ENCODE assay signal across 8 cellular contexts in genomic region chr1:29282924-29283803, GRCh38. TPM values are rescaled to one million over a fixed set of nuclear protein-coding genes. Genes with fewer than 3 reads are reported as not detected.
DNase-seq lines count a peak whose midpoint lies in the region; ATAC-seq, FAIRE-seq and TF ChIP-seq lines count a peak whose summit lies in the region.

No MANE protein-coding gene starts in this region.

- H3K9ac ChIP-seq in HepG2 (ENCODE audit: insufficient read depth, low read depth, low read length): no peak overlapping the region

- TF ChIP-seq EP300 in HepG2 (IDR thresholded peaks at IDR 0.05; ENCODE audit: low read depth in 2 of 2, low read length in 2 of 2) (no peak), HepG2 (CRISPR knock-in tag; IDR thresholded peaks at IDR 0.05; ENCODE audit: borderline replicate concordance) (no peak)

- TF ChIP-seq POLR2A in HepG2 (IDR thresholded peaks at IDR 0.05; ENCODE audit: insufficient read depth in 1 of 2, low read depth in 2 of 2, low read length in 2 of 2): no peak

- POLR2A ChIA-PET in HepG2 (lab: Yijun Ruan, JAX): no interaction called here

- intact Hi-C loops in HepG2 (cut with micrococcal nuclease; ENCODE audit: unreplicated experiment): no loop called here

- H4K20me1 ChIP-seq in HepG2 (ENCODE audit: insufficient read depth, low read length): no peaks in the 10 kb centered on the region

- H3K27ac ChIP-seq in brain microvascular endothelial cell (no peak overlapping the region), HepG2 (ENCODE audit: extremely low read length, insufficient read depth, low read length) (no peak overlapping the region)

- DNase-seq in activated CD4-positive, alpha-beta T cell treated with anti-CD3 and anti-CD28 coated beads for 48 hours: peak; percentile 50
- DNase-seq in activated CD4-positive, alpha-beta T cell treated with anti-CD3 and anti-CD28 coated beads, Interleukin-2, amount 50 U/mL, for 1 hour: no peak
- DNase-seq in NCI-H2196 (lab: John Stamatoyannopoulos, UW; ENCODE audit: unreplicated experiment) (peak; percentile 50), brain microvascular endothelial cell (peak; percentile 49), HepG2 (ENCODE audit: low spot score) (peak; percentile 17), GM19240 (ENCODE audit: insufficient read length, low spot score) (no peak), Ammon's horn (ENCODE audit: low spot score) (no peak), COLO668 (lab: John Stamatoyannopoulos, UW; ENCODE audit: unreplicated experiment) (no peak)

- no peak for TF ChIP-seq CTCF in brain microvascular endothelial cell (IDR thresholded peaks at IDR 0.05; ENCODE audit: low read depth, low read length, missing control alignments)
- TF ChIP-seq CTCF in HepG2 (CRISPR knock-in tag; IDR thresholded peaks at IDR 0.05): no peak

- BruUV-seq in HepG2 (replicated peaks; lab: Mats Ljungman, UMichigan): no TSS peak

- TF ChIP-seq RAD21 in HepG2 (CRISPR knock-in tag; IDR thresholded peaks at IDR 0.05): no peak

- H3K9me3 ChIP-seq in HepG2 (ENCODE audit: low read length): no peaks in the 10 kb centered on the region

- H3K4me2 ChIP-seq in HepG2 (ENCODE audit: low read depth, low read length): no peak overlapping the region

- in situ Hi-C loops in brain microvascular endothelial cell (cut with HindIII; ENCODE audit: low pct_ligation_motif_present, low sequenced_read_pairs) (no loop called here), HepG2 (cut with HindIII; ENCODE audit: extremely low pct_ligation_motif_present, low pct_unique_long_range_greater_than_20kb) (no loop called here)

- no peaks in the 10 kb centered on the region for H3K36me3 ChIP-seq in brain microvascular endothelial cell (replicated peaks)
- H3K36me3 ChIP-seq in HepG2 (replicated peaks in 1 of 2; ENCODE audit: control insufficient read depth in 1 of 2, insufficient read depth in 2 of 2, low read length in 2 of 2): peaks cover 4 to 10% of the 10 kb centered on the region in 2 experiments

- no peak for FAIRE-seq in HepG2 (lab: Jason Lieb, UNC)

- H2AFZ ChIP-seq in HepG2 (ENCODE audit: low read length): no peak overlapping the region

- H3K4me3 ChIP-seq in brain microvascular endothelial cell (ENCODE audit: low read depth, low read length) (no peak overlapping the region), HepG2 (replicated peaks in 1 of 3; ENCODE audit: insufficient read depth in 1 of 3, low read depth in 2 of 3, low read length in 3 of 3) (no peak overlapping the region)

- CTCF ChIA-PET in HepG2 (lab: Yijun Ruan, JAX; ENCODE audit: low intra/inter-chr PET ratio, low total read pairs): no interaction called here

- ATAC-seq in HepG2: peak; percentile 56

- peaks cover 17% of the 10 kb centered on the region for H3K4me1 ChIP-seq in HepG2 (ENCODE audit: insufficient read depth, low read length)

- no peaks in the 10 kb centered on the region for H3K79me2 ChIP-seq in HepG2 (ENCODE audit: insufficient read depth, low read length)

- 90% methylated on average over 14 of the region's 16 CpGs for WGBS in HepG2 (ENCODE audit: low lambda C conversion rate)

- H3K27me3 ChIP-seq in brain microvascular endothelial cell (replicated peaks) (no peaks in the 10 kb centered on the region), HepG2 (ENCODE audit: control insufficient read depth in 1 of 2, insufficient read depth in 2 of 2, low read length in 2 of 2) (no peaks in the 10 kb centered on the region)

TF ChIP-seq in HepG2, 621 proteins besides CTCF, POLR2A, EP300 and RAD21:
- TF ChIP-seq REL (CRISPR knock-in tag; conservative IDR thresholded peaks at IDR 0.05): no peak
- TF ChIP-seq ZNF383 (CRISPR knock-in tag; IDR thresholded peaks at IDR 0.05; ENCODE audit: borderline replicate concordance): no peak
- no peak for TF ChIP-seq MLLT10 (CRISPR knock-in tag; IDR thresholded peaks at IDR 0.05)
- no peak for TF ChIP-seq ZNF564 (CRISPR knock-in tag; IDR thresholded peaks at IDR 0.05)
- no peak for TF ChIP-seq HNRNPK (IDR thresholded peaks at IDR 0.05; ENCODE audit: low read depth, low read length, poor library complexity, severe bottlenecking)
- TF ChIP-seq NCOR1 (IDR thresholded peaks at IDR 0.05; ENCODE audit: borderline replicate concordance, low read length): no peak
- no peak for TF ChIP-seq ZZZ3 (CRISPR knock-in tag; IDR thresholded peaks at IDR 0.05; ENCODE audit: borderline replicate concordance)
- no peak for TF ChIP-seq ZNF335 (CRISPR knock-in tag; IDR thresholded peaks at IDR 0.05)

RNA-seq across cellular contexts. Expression of gene PTPRU, which starts 46.8 kb away (rescaled TPM):
- total RNA-seq in HepG2 (2016; rRNA removed; fragmentation: Illumina TruSeq; extraction: Trizol): 11.0 and 21.6 TPM in 2 replicates
- total RNA-seq in HepG2 (2016; cell fraction: cytosol; rRNA removed; fragmentation: Illumina TruSeq; extraction: Trizol; ENCODE audit: low read depth): 3.9 and 4.0 TPM in 2 replicates
- 9.4 and 20.9 TPM in 2 replicates for total RNA-seq in HepG2 (2016; cell fraction: insoluble cytoplasmic fraction; rRNA removed; fragmentation: Illumina TruSeq; extraction: Trizol)
- total RNA-seq in HepG2 (2016; cell fraction: membrane; rRNA removed; fragmentation: Illumina TruSeq; extraction: Trizol): 14.5 and 15.1 TPM in 2 replicates
- 20.3 and 29.1 TPM in 2 replicates for total RNA-seq in HepG2 (2016; cell fraction: nucleus; rRNA removed; fragmentation: Illumina TruSeq; extraction: Trizol)
- 22.3 and 27.8 TPM in 2 replicates for polyA plus RNA-seq in HepG2 (2011; rRNA removed)
- polyA plus RNA-seq in HepG2 (2011; cell fraction: cytosol; rRNA removed): 16.2 and 24.5 TPM in 2 replicates
- 56.1 and 65.4 TPM in 2 replicates for polyA plus RNA-seq in HepG2 (2011; cell fraction: nucleus; rRNA removed)
- 12.1 and 22.3 TPM in 2 replicates for polyA plus RNA-seq in HepG2 (2012)
- 1.8 and 2.3 TPM in 2 replicates for polyA plus RNA-seq in HepG2 (2016; cell fraction: cytosol; fragmentation: Illumina TruSeq; extraction: Trizol; ENCODE audit: low read depth)
- 9.7 and 12.0 TPM in 2 replicates for polyA plus RNA-seq in HepG2 (2016; cell fraction: insoluble cytoplasmic fraction; fragmentation: Illumina TruSeq; extraction: Trizol; ENCODE audit: low read depth)
- polyA plus RNA-seq in HepG2 (2016; cell fraction: membrane; fragmentation: Illumina TruSeq; extraction: Trizol; ENCODE audit: low read depth): 6.6 and 8.7 TPM in 2 replicates
- polyA plus RNA-seq in HepG2 (2016; cell fraction: nucleus; fragmentation: Illumina TruSeq; extraction: Trizol; ENCODE audit: insufficient read depth, low read depth): 46.5 and 51.1 TPM in 2 replicates
- 28.3 and 104 TPM in 2 replicates for polyA minus RNA-seq in HepG2 (2011; rRNA and poly(A)+ RNA removed; ENCODE audit: low replicate concordance)
- 33.6 and 37.1 TPM in 2 replicates for polyA minus RNA-seq in HepG2 (2011; cell fraction: cytosol; rRNA and poly(A)+ RNA removed)
- polyA minus RNA-seq in HepG2 (2011; cell fraction: nucleus; rRNA and poly(A)+ RNA removed): 18.0 and 19.9 TPM in 2 replicates

RNA-seq across cellular contexts. Expression of gene MECR, which starts 52.4 kb away (rescaled TPM):
- 21.2 and 24.9 TPM in 2 replicates for total RNA-seq in HepG2 (2016; rRNA removed; fragmentation: Illumina TruSeq; extraction: Trizol)
- total RNA-seq in HepG2 (2016; cell fraction: cytosol; rRNA removed; fragmentation: Illumina TruSeq; extraction: Trizol; ENCODE audit: low read depth): 40.7 and 49.2 TPM in 2 replicates
- 18.4 and 19.7 TPM in 2 replicates for total RNA-seq in HepG2 (2016; cell fraction: insoluble cytoplasmic fraction; rRNA removed; fragmentation: Illumina TruSeq; extraction: Trizol)
- 43.7 and 46.5 TPM in 2 replicates for total RNA-seq in HepG2 (2016; cell fraction: membrane; rRNA removed; fragmentation: Illumina TruSeq; extraction: Trizol)
- 20.0 and 20.4 TPM in 2 replicates for total RNA-seq in HepG2 (2016; cell fraction: nucleus; rRNA removed; fragmentation: Illumina TruSeq; extraction: Trizol)
- 18.8 and 19.0 TPM in 2 replicates for polyA plus RNA-seq in HepG2 (2011; rRNA removed)
- polyA plus RNA-seq in HepG2 (2011; cell fraction: cytosol; rRNA removed): 13.7 and 17.3 TPM in 2 replicates
- 21.4 and 26.7 TPM in 2 replicates for polyA plus RNA-seq in HepG2 (2011; cell fraction: nucleus; rRNA removed)
- polyA plus RNA-seq in HepG2 (2012): 12.7 and 17.0 TPM in 2 replicates
- 61.3 and 62.7 TPM in 2 replicates for polyA plus RNA-seq in HepG2 (2016; cell fraction: cytosol; fragmentation: Illumina TruSeq; extraction: Trizol; ENCODE audit: low read depth)
- polyA plus RNA-seq in HepG2 (2016; cell fraction: insoluble cytoplasmic fraction; fragmentation: Illumina TruSeq; extraction: Trizol; ENCODE audit: low read depth): 17.8 and 18.6 TPM in 2 replicates
- polyA plus RNA-seq in HepG2 (2016; cell fraction: membrane; fragmentation: Illumina TruSeq; extraction: Trizol; ENCODE audit: low read depth): 46.4 and 47.2 TPM in 2 replicates
- polyA plus RNA-seq in HepG2 (2016; cell fraction: nucleus; fragmentation: Illumina TruSeq; extraction: Trizol; ENCODE audit: insufficient read depth, low read depth): 28.0 and 30.8 TPM in 2 replicates
- polyA minus RNA-seq in HepG2 (2011; rRNA and poly(A)+ RNA removed; ENCODE audit: low replicate concordance): 26.2 and 47.2 TPM in 2 replicates
- 8.0 and 9.2 TPM in 2 replicates for polyA minus RNA-seq in HepG2 (2011; cell fraction: cytosol; rRNA and poly(A)+ RNA removed)
- 22.4 and 23.0 TPM in 2 replicates for polyA minus RNA-seq in HepG2 (2011; cell fraction: nucleus; rRNA and poly(A)+ RNA removed)

Comparison
In these comparisons a context has a peak if more than half of its experiments do, and no peak if none do; other contexts are left out.
1. DNase-seq: peak in activated CD4-positive, alpha-beta T cell treated with anti-CD3 and anti-CD28 coated beads for 48 hours (single experiment), NCI-H2196 (single experiment), brain microvascular endothelial cell (single experiment) and HepG2 (single experiment); none in activated CD4-positive, alpha-beta T cell treated with anti-CD3 and anti-CD28 coated beads, Interleukin-2, amount 50 U/mL, for 1 hour (single experiment), GM19240 (single experiment), Ammon's horn (single experiment) and COLO668 (single experiment).